ENCODE assay signal across 8 cellular contexts in genomic region chr22:31344369-31345330, GRCh38. TPM values are rescaled to one million over a fixed set of nuclear protein-coding genes. Genes with fewer than 3 reads are reported as not detected.
DNase-seq lines count a peak whose midpoint lies in the region; ATAC-seq and TF ChIP-seq lines count a peak whose summit lies in the region.

No MANE protein-coding gene starts in this region.

- peaks cover 11% of the 10 kb centered on the region for H3K36me3 Mint-ChIP-seq in neural progenitor cell

- H3K4me1 Mint-ChIP-seq in neural progenitor cell, result peaks cover 63% of the 10 kb centered on the region

- ATAC-seq in GM21825 (IDR thresholded peaks at IDR 0.05; ENCODE audit: unreplicated experiment), result no peak

- H3K27ac Mint-ChIP-seq in neural progenitor cell, result no peak overlapping the region

- peaks cover 82% of the 10 kb centered on the region for H3K79me2 ChIP-seq in neural progenitor cell (ENCODE audit: low read depth)

- H3K36me3 ChIP-seq in A673 (ENCODE audit: insufficient read depth, low read length, poor library complexity, severe bottlenecking) (peaks cover 23% of the 10 kb centered on the region), esophagus squamous epithelium (peaks cover 2 to 33% (median 6%) of the 10 kb centered on the region in 3 donors), neural progenitor cell (no peaks in the 10 kb centered on the region)

- H3K9me3 Mint-ChIP-seq in neural progenitor cell, result no peaks in the 10 kb centered on the region

- CTCF ChIA-PET in A673 (lab: Charles Lee), result no interaction called here

- intact Hi-C loops in A673 (cut with micrococcal nuclease; ENCODE audit: unreplicated experiment) (no loop called here), esophagus squamous epithelium (cut with DNase I) (no loop called here)

- H3K4me3 ChIP-seq in A673 (ENCODE audit: low read depth, low read length, poor library complexity, severe bottlenecking) (peak overlapping the region; percentile 64), esophagus squamous epithelium (peak overlapping the region; percentile 48 to 87 (median 72)), neural progenitor cell (peak overlapping the region; percentile 71)

- H2AFZ ChIP-seq in neural progenitor cell (replicated peaks), result no peak overlapping the region

- H3K27ac ChIP-seq in A673 (ENCODE audit: low read depth, low read length, poor library complexity, severe bottlenecking), result peak overlapping the region; percentile 90
- H3K27ac ChIP-seq in esophagus squamous epithelium, result peak overlapping the region; percentile 76 to 97 (median 88)
- H3K27ac ChIP-seq in neural progenitor cell, result peak overlapping the region; percentile 95

- peaks cover 8% of the 10 kb centered on the region for H3K27me3 Mint-ChIP-seq in neural progenitor cell (ENCODE audit: insufficient read depth, low read depth)

- H3K4me2 ChIP-seq in neural progenitor cell, result peak overlapping the region; percentile 91

- no peaks in the 10 kb centered on the region for H3K9me3 ChIP-seq in A673 (ENCODE audit: low read depth, low read length, poor library complexity, severe bottlenecking)
- no peaks in the 10 kb centered on the region for H3K9me3 ChIP-seq in esophagus squamous epithelium
- H3K9me3 ChIP-seq in neural progenitor cell (ENCODE audit: low read depth), result no peaks in the 10 kb centered on the region

- TF ChIP-seq POLR2A in esophagus squamous epithelium (IDR thresholded peaks at IDR 0.05), result no peak

- POLR2A ChIA-PET in A673 (lab: Charles Lee; ENCODE audit: low non-redundant PET), result no interaction called here

- H3K4me1 ChIP-seq in A673 (ENCODE audit: insufficient read depth, low read length, poor library complexity, severe bottlenecking) (peaks cover 32% of the 10 kb centered on the region), esophagus squamous epithelium (peaks cover 36 to 82% (median 46%) of the 10 kb centered on the region in 3 donors), neural progenitor cell (peaks cover 52% of the 10 kb centered on the region)

- H3F3A ChIP-seq in neural progenitor cell (ENCODE audit: low read depth), result peaks cover 48% of the 10 kb centered on the region

- DNase-seq in A673 (ENCODE audit: low spot score) (peak; percentile 22), HT-29 (ENCODE audit: low spot score) (peak; percentile 42), esophagus squamous epithelium (lab: John Stamatoyannopoulos, UW) (no peak), neural progenitor cell (ENCODE audit: low spot score) (peak; percentile 9), HPDE6-E6E7 (ENCODE audit: extremely low spot score) (no peak), SKM-1 treated with dmso at 0.1 percent for 144 hours (lab: John Stamatoyannopoulos, UW; ENCODE audit: unreplicated experiment) (no peak)
- peak in 2 of 3 experiments; percentile 15 to 44 for DNase-seq in activated CD8-positive, alpha-beta memory T cell treated with anti-CD3 and anti-CD28 coated beads for 48 hours (ENCODE audit: low read depth in 2 of 3, low spot score in 2 of 3)

- BruUV-seq in A673 (replicated peaks; lab: Mats Ljungman, UMichigan), result no TSS peak

- peak overlapping the region; percentile 88 for H3K4me3 Mint-ChIP-seq in neural progenitor cell

- TF ChIP-seq CTCF in A673 (conservative IDR thresholded peaks at IDR 0.05; ENCODE audit: low read depth, low read length) (no peak), esophagus squamous epithelium (IDR thresholded peaks at IDR 0.05) (no peak), neural progenitor cell (IDR thresholded peaks at IDR 0.05) (no peak)

- H3K9ac ChIP-seq in neural progenitor cell, result no peak overlapping the region

- H3K27me3 ChIP-seq in A673 (replicated peaks; ENCODE audit: insufficient read depth, low read depth, low read length, poor library complexity), result no peaks in the 10 kb centered on the region
- H3K27me3 ChIP-seq in esophagus squamous epithelium, result no peaks in the 10 kb centered on the region
- no peaks in the 10 kb centered on the region for H3K27me3 ChIP-seq in neural progenitor cell

- WGBS in esophagus squamous epithelium, 2 donors, result 50 to 66% methylated on average over 12 to 15 of the region's 46 CpGs

- peaks cover 37% of the 10 kb centered on the region for H4K20me1 ChIP-seq in neural progenitor cell (ENCODE audit: low read depth)

RNA-seq across cellular contexts. Expression of gene PATZ1, which starts 1.5 kb away (rescaled TPM):
- total RNA-seq in A673 (2021), result 53.4 and 58.5 TPM in 2 replicates
- total RNA-seq in HT-29 (2014; rRNA removed; shearing (Covaris generic)), result 42.8 and 44.2 TPM in 2 replicates
- total RNA-seq in esophagus squamous epithelium, result 10 to 100 TPM in 2 of 4 donors, 1 to 10 TPM in 2; 2.2 to 13.0 (median 7.2) TPM
- 28.6 and 55.3 TPM in 2 replicates for total RNA-seq in neural progenitor cell (ENCODE audit: low replicate concordance)

RNA-seq across cellular contexts. Expression of gene PIK3IP1, which starts 52.4 kb away (rescaled TPM):
- total RNA-seq in A673 (2021) (0.24 and 0.46 TPM in 2 replicates), esophagus squamous epithelium (10 to 100 TPM in 3 of 4 donors, 1 to 10 TPM in 1; 7.0 to 53.0 (median 19.2) TPM), neural progenitor cell (ENCODE audit: low replicate concordance) (4.5 and 4.7 TPM in 2 replicates)
- total RNA-seq in HT-29 (2014; rRNA removed; shearing (Covaris generic)), result 1.6 and 2.3 TPM in 2 replicates

RNA-seq across cellular contexts. Expression of gene DRG1, which starts 54.8 kb away (rescaled TPM):
- total RNA-seq in A673 (2021) (115 and 116 TPM in 2 replicates), esophagus squamous epithelium (10 to 100 TPM; 26.5 to 67.3 (median 41.2) TPM), neural progenitor cell (ENCODE audit: low replicate concordance) (70.9 and 78.9 TPM in 2 replicates)
- 17.4 and 28.8 TPM in 2 replicates for total RNA-seq in HT-29 (2014; rRNA removed; shearing (Covaris generic))

Comparison
In these comparisons a context has a peak if more than half of its experiments do, and no peak if none do; other contexts are left out.
1. DNase-seq: peak in A673 (single experiment), HT-29 (single experiment), activated CD8-positive, alpha-beta memory T cell treated with anti-CD3 and anti-CD28 coated beads for 48 hours (2 of 3) and neural progenitor cell (single experiment); none in esophagus squamous epithelium (single experiment), HPDE6-E6E7 (single experiment) and SKM-1 treated with dmso at 0.1 percent for 144 hours (single experiment).
2. Peak in every context shown above with its lines, with median percentiles within 50 percentile points of each other: H3K27ac ChIP-seq and H3K4me3 ChIP-seq.